1 cellular context compared by ENCODE assay signal in genomic region chr17:38434178-38434665, GRCh38.
TF ChIP-seq lines count a peak whose summit lies in the region.

No MANE protein-coding gene starts in this region.

TF ChIP-seq in IMR-90, 13 proteins besides CTCF, POLR2A, EP300 and RAD21 (continued from another document):
- TF ChIP-seq USF2 (IDR thresholded peaks at IDR 0.05; ENCODE audit: low read depth, low read length) (no peak), NFE2L2 (IDR thresholded peaks at IDR 0.05; ENCODE audit: low read depth, low read length) (no peak), MAZ (IDR thresholded peaks at IDR 0.05; ENCODE audit: borderline replicate concordance, low read depth, low read length) (no peak), MXI1 (IDR thresholded peaks at IDR 0.05; ENCODE audit: borderline replicate concordance, low read depth, low read length) (no peak), MAFK (IDR thresholded peaks at IDR 0.05; ENCODE audit: low read depth, low read length) (no peak)
